ENCODE assay signal across 13 cellular contexts in the genomic region with DNA sequence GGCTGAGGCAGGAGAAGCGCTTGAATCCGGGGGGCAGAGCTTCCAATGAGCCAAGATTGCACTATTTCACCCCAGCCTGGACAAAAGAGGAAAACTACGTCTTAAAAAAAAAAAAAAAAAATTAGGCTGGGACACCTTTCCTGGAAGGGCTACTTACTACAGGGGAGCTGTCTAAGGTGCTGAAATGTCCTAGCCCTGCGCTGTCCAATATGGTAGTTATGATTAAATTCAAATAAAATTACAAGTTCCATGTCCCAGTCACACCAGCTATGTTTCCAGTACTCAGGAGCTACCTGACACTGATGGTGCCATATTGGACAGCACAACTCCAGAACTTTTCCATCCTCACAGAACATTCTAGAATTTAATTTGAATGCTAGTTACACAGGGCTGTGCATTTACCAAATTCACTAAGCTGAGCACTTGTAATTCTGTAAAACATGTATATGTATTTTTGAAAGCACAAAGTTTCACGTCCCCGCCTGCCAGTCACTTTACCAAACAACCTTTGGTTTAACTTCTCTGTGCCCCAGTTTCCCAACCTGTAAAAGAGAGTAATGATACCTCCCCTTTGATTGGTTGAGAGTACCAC. TPM values are rescaled to one million over a fixed set of nuclear protein-coding genes. Genes with fewer than 3 reads are reported as not detected.
DNase-seq lines count a peak whose midpoint lies in the region; ATAC-seq and TF ChIP-seq lines count a peak whose summit lies in the region.
"Had no signal": no experiment of that assay in that cellular context is flagged by ENCODE, and none has a peak within 500 bp of the region (broad histone marks: within the 10 kb centered on the region; RNA-seq: fewer than 3 reads in every experiment).

No MANE protein-coding gene starts in this region.

- TF ChIP-seq POLR2A in breast epithelium (IDR thresholded peaks at IDR 0.05) (no peak), upper lobe of left lung (IDR thresholded peaks at IDR 0.05) (no peak), suprapubic skin (IDR thresholded peaks at IDR 0.05) (no peak)

- ATAC-seq in upper lobe of left lung (ENCODE audit: low FRiP score in 2 of 2): peak; percentile 27 to 34

- H3K4me1 Mint-ChIP-seq in MCF 10A (ENCODE audit: insufficient read depth, unreplicated experiment) (no peaks in the 10 kb centered on the region), endothelial cell (ENCODE audit: unreplicated experiment) (no peaks in the 10 kb centered on the region)

- H3K9me3 Mint-ChIP-seq in MCF 10A (ENCODE audit: unreplicated experiment): no peaks in the 10 kb centered on the region
- H3K9me3 Mint-ChIP-seq in endothelial cell (ENCODE audit: unreplicated experiment): no peaks in the 10 kb centered on the region

- H3K27me3 Mint-ChIP-seq in MCF 10A (ENCODE audit: insufficient read depth, unreplicated experiment) (no peaks in the 10 kb centered on the region), endothelial cell (ENCODE audit: unreplicated experiment) (peaks cover 6% of the 10 kb centered on the region)

- no peaks in the 10 kb centered on the region for H3K4me1 ChIP-seq in breast epithelium
- H3K4me1 ChIP-seq in upper lobe of left lung: no peaks in the 10 kb centered on the region
- H3K4me1 ChIP-seq in suprapubic skin: peaks cover 17% of the 10 kb centered on the region
- H3K4me1 ChIP-seq: BLaER1 treated with 17β-estradiol and CSF1 and Interleukin-3, amounts not matched to agents 10 nM and 100 nM had no signal

- H3K27me3 ChIP-seq in breast epithelium: no peaks in the 10 kb centered on the region
- H3K27me3 ChIP-seq in upper lobe of left lung: no peaks in the 10 kb centered on the region
- H3K27me3 ChIP-seq in suprapubic skin: no peaks in the 10 kb centered on the region
- H3K27me3 ChIP-seq: BLaER1 treated with 17β-estradiol and CSF1 and Interleukin-3, amounts not matched to agents 10 nM and 100 nM had no signal

- CTCF ChIA-PET in MCF 10A (lab: Yijun Ruan, JAX): interaction anchor here (0.6 to 1.2 kb wide), 3 partner anchors 13 to 45 kb away, joined by 3 to 4 read pairs (median 3); a partner anchor contains a TSS

- POLR2A ChIA-PET in MCF 10A (lab: Yijun Ruan, JAX): interaction anchor here (0.6 to 2.7 kb wide), 3 partner anchors 9 to 1898 kb away, joined by 3 to 12 read pairs (median 3); a partner anchor contains a TSS

- H3K27ac Mint-ChIP-seq in MCF 10A (ENCODE audit: low read depth, unreplicated experiment) (no peak overlapping the region), endothelial cell (ENCODE audit: unreplicated experiment) (no peak overlapping the region)

- H3K9me3 ChIP-seq in breast epithelium (no peaks in the 10 kb centered on the region), upper lobe of left lung (no peaks in the 10 kb centered on the region), suprapubic skin (no peaks in the 10 kb centered on the region)

- TF ChIP-seq CTCF in MCF 10A (IDR thresholded peaks at IDR 0.05; ENCODE audit: unreplicated experiment) (no peak), breast epithelium (IDR thresholded peaks at IDR 0.05) (no peak), endothelial cell (IDR thresholded peaks at IDR 0.05; ENCODE audit: unreplicated experiment) (no peak), upper lobe of left lung (IDR thresholded peaks at IDR 0.05) (no peak), suprapubic skin (IDR thresholded peaks at IDR 0.05) (no peak)

- DNase-seq in MCF 10A (ENCODE audit: unreplicated experiment): peak; percentile 54
- no peak for DNase-seq in breast epithelium (ENCODE audit: low spot score in 2 of 2)
- peak; percentile 53 for DNase-seq in RPMI7951 (ENCODE audit: low read depth)
- peak; percentile 31 for DNase-seq in endothelial cell (ENCODE audit: low spot score)
- no peak for DNase-seq in upper lobe of left lung
- DNase-seq in NCI-H2227 (lab: John Stamatoyannopoulos, UW; ENCODE audit: unreplicated experiment): no peak
- DNase-seq in nucleus accumbens (lab: John Stamatoyannopoulos, UW): no peak
- no peak for DNase-seq in suprapubic skin (ENCODE audit: low spot score in 2 of 2)
- DNase-seq: activated T-cell treated with anti-CD3 and anti-CD28 coated beads, Interleukin-2, amount 50 U/mL, for 1 hour; kidney; NCI-H146; SW 1271 had no signal

- 68 to 69% methylated on average over 6 of the region's 6 CpGs for WGBS in upper lobe of left lung, 2 donors
- WGBS in suprapubic skin: 66% methylated on average over 6 of the region's 6 CpGs

- TF ChIP-seq EP300 in upper lobe of left lung (IDR thresholded peaks at IDR 0.05) (no peak), suprapubic skin (IDR thresholded peaks at IDR 0.05) (no peak)

- BruUV-seq in MCF 10A (replicated peaks; lab: Mats Ljungman, UMichigan): no TSS peak

- intact Hi-C loops in MCF 10A (cut with micrococcal nuclease): no loop called here
- intact Hi-C loops in breast epithelium (cut with DNase I; ENCODE audit: low total_unique reads): no loop called here

- H3K4me3 ChIP-seq in breast epithelium (no peak overlapping the region), upper lobe of left lung (no peak overlapping the region), suprapubic skin (no peak overlapping the region)
- H3K4me3 ChIP-seq: BLaER1 treated with 17β-estradiol and CSF1 and Interleukin-3, amounts not matched to agents 10 nM and 100 nM had no signal

- H3K4me3 Mint-ChIP-seq in MCF 10A (ENCODE audit: unreplicated experiment) (no peak overlapping the region), endothelial cell (ENCODE audit: unreplicated experiment) (no peak overlapping the region)

- H3K36me3 Mint-ChIP-seq in MCF 10A (ENCODE audit: insufficient read depth, unreplicated experiment): peaks cover 30% of the 10 kb centered on the region
- H3K36me3 Mint-ChIP-seq in endothelial cell (ENCODE audit: low read depth, unreplicated experiment): peaks cover 25% of the 10 kb centered on the region

- H3K27ac ChIP-seq in breast epithelium (no peak overlapping the region), upper lobe of left lung (no peak overlapping the region), suprapubic skin (no peak overlapping the region)
- H3K27ac ChIP-seq: BLaER1 treated with 17β-estradiol and CSF1 and Interleukin-3, amounts not matched to agents 10 nM and 100 nM had no signal

- H3K36me3 ChIP-seq in breast epithelium (peaks cover 7% of the 10 kb centered on the region), upper lobe of left lung (peaks cover 5 to 46% (median 32%) of the 10 kb centered on the region in 4 donors), suprapubic skin (peaks cover 37% of the 10 kb centered on the region)

RNA-seq across cellular contexts. Expression of a gene that starts 9.2 kb away (rescaled TPM):
- total RNA-seq in MCF 10A (2022) (3.8 and 4.7 TPM in 2 replicates), breast epithelium (1 to 10 TPM; 2.6 to 3.8 (median 3.6) TPM), endothelial cell (ENCODE audit: unreplicated experiment) (3.2 TPM), upper lobe of left lung (1 to 10 TPM; 1.8 to 6.3 (median 3.7) TPM), suprapubic skin (1 to 10 TPM; 4.3 to 7.6 (median 5.6) TPM)
- total RNA-seq in RPMI7951 (2014; rRNA removed; shearing (Covaris generic)): 2.9 and 4.1 TPM in 2 replicates

RNA-seq across cellular contexts. Expression of a gene that starts 12.4 kb away (rescaled TPM):
- total RNA-seq in MCF 10A (2022) (63.1 and 64.6 TPM in 2 replicates), breast epithelium (10 to 100 TPM; 44.3 to 72.7 (median 60.0) TPM), endothelial cell (ENCODE audit: unreplicated experiment) (40.6 TPM), upper lobe of left lung (10 to 100 TPM; 24.3 to 50.5 (median 37.0) TPM), suprapubic skin (10 to 100 TPM; 36.9 to 70.3 (median 42.1) TPM)
- 68.7 and 76.6 TPM in 2 replicates for total RNA-seq in RPMI7951 (2014; rRNA removed; shearing (Covaris generic))

RNA-seq across cellular contexts. Expression of a gene that starts 35.7 kb away (rescaled TPM):
- total RNA-seq in MCF 10A (2022) (6.4 and 7.0 TPM in 2 replicates), breast epithelium (10 to 100 TPM; 40.6 to 42.7 (median 42.6) TPM), endothelial cell (ENCODE audit: unreplicated experiment) (41.9 TPM), upper lobe of left lung (10 to 100 TPM in 5 of 6 donors, 1 to 10 TPM in 1; 8.4 to 26.6 (median 16.4) TPM), suprapubic skin (10 to 100 TPM in 2 of 4 donors, 1 to 10 TPM in 2; 1.0 to 14.9 (median 8.1) TPM)
- 64.4 and 111 TPM in 2 replicates for total RNA-seq in RPMI7951 (2014; rRNA removed; shearing (Covaris generic))

RNA-seq across cellular contexts. Expression of a gene that starts 38.8 kb away (rescaled TPM):
- total RNA-seq in MCF 10A (2022): 4.9 and 5.1 TPM in 2 replicates
- total RNA-seq in breast epithelium: 10 to 100 TPM in 1 of 3 donors, 1 to 10 TPM in 2; 4.2 to 10.8 (median 9.2) TPM
- total RNA-seq in RPMI7951 (2014; rRNA removed; shearing (Covaris generic)): 4.3 and 4.8 TPM in 2 replicates
- 11.2 TPM for total RNA-seq in endothelial cell (ENCODE audit: unreplicated experiment)
- 10 to 100 TPM in 1 of 6 donors, 1 to 10 TPM in 5; 4.5 to 13.6 (median 7.1) TPM for total RNA-seq in upper lobe of left lung
- total RNA-seq in suprapubic skin: 10 to 100 TPM in 1 of 4 donors, 1 to 10 TPM in 3; 8.3 to 15.6 (median 8.7) TPM

RNA-seq across cellular contexts. Expression of a gene that starts 45.0 kb away (rescaled TPM):
- 3.2 and 3.9 TPM in 2 replicates for total RNA-seq in MCF 10A (2022)
- total RNA-seq in breast epithelium: 1 to 10 TPM in 2 of 3 donors, under 1 TPM in 1; 0.80 to 5.3 (median 3.6) TPM
- 0.12 and 0.29 TPM in 2 replicates for total RNA-seq in RPMI7951 (2014; rRNA removed; shearing (Covaris generic))
- 3.6 TPM for total RNA-seq in endothelial cell (ENCODE audit: unreplicated experiment)
- total RNA-seq in upper lobe of left lung: 10 to 100 TPM in 1 of 6 donors, 1 to 10 TPM in 5; 1.5 to 15.7 (median 4.0) TPM
- 1 to 10 TPM; 2.4 to 4.8 (median 3.4) TPM for total RNA-seq in suprapubic skin

Comparison
In these comparisons a context has a peak if more than half of its experiments do, and no peak if none do; other contexts are left out.
1. DNase-seq: peak in MCF 10A (single experiment), RPMI7951 (single experiment) and endothelial cell (single experiment); none in breast epithelium (0 of 2), upper lobe of left lung (0 of 2), NCI-H2227 (single experiment), nucleus accumbens (0 of 56) and suprapubic skin (0 of 2).